18 cellular contexts compared by ENCODE assay signal in the genomic region with DNA sequence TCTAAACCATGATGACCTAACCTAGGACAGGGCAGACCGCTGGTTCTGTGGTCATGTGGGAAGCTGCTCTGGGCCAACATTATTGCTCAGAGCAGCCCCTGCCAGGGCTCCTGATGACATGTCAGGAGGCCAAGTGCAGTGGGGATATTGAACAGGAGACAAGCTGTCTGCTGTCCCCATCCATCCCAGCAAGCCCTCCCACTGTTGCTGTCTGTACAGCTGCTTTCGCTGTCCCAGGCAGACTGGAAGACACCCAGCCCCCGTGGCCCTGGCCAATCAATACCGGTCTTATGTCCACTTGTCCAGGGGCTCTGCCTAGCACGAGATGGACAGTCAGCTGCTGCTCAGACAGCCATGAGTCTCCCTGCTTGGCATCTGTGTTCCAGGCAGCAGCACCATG. TPM values are rescaled to one million over a fixed set of nuclear protein-coding genes. Genes with fewer than 3 reads are reported as not detected.
DNase-seq lines count a peak whose midpoint lies in the region; ATAC-seq and TF ChIP-seq lines count a peak whose summit lies in the region.
"Had no signal": no experiment of that assay in that cellular context is flagged by ENCODE, and none has a peak within 500 bp of the region (broad histone marks: within the 10 kb centered on the region; RNA-seq: fewer than 3 reads in every experiment).

No MANE protein-coding gene starts in this region.

- no peaks in the 10 kb centered on the region; the same call in 1 of the 2 replicates for H3K36me3 ChIP-seq in OCI-LY1 (ENCODE audit: insufficient read depth, low read length)
- no peaks in the 10 kb centered on the region for H3K36me3 ChIP-seq in body of pancreas (replicated peaks in 1 of 2; ENCODE audit: insufficient read depth in 1 of 2, low read depth in 2 of 2)
- H3K36me3 ChIP-seq: sigmoid colon had no signal

- TF ChIP-seq POLR2A in body of pancreas (IDR thresholded peaks at IDR 0.05): no peak

- H3K27ac ChIP-seq in OCI-LY1 (ENCODE audit: low read depth, low read length, poor library complexity, severe bottlenecking): peak overlapping the region; percentile 72
- peak overlapping the region; percentile 85 for H3K27ac ChIP-seq in cingulate gyrus (ENCODE audit: low read depth, low read length)
- peak overlapping the region; percentile 76 for H3K27ac ChIP-seq in layer of hippocampus (ENCODE audit: low read depth, low read length)
- H3K27ac ChIP-seq in body of pancreas: no peak overlapping the region
- H3K27ac ChIP-seq: sigmoid colon had no signal

- 67 to 73% methylated on average over 4 to 5 of the region's 5 CpGs for WGBS in body of pancreas, 2 donors

- H3K79me2 ChIP-seq in OCI-LY1 (ENCODE audit: insufficient read depth, low read length): no peaks in the 10 kb centered on the region

- H3K4me3 ChIP-seq in OCI-LY1 (ENCODE audit: low read depth, low read length, poor library complexity, severe bottlenecking) (no peak overlapping the region), body of pancreas (no peak overlapping the region)
- H3K4me3 ChIP-seq: sigmoid colon had no signal

- DNase-seq in stromal cell of bone marrow (ENCODE audit: low read depth): peak; percentile 8
- no peak for DNase-seq in stimulated activated CD4-positive, alpha-beta T cell treated with anti-CD3 and anti-CD28 coated beads, Interleukin-2, amount 100 ng/mL, for 48 hours
- DNase-seq in cerebellum (ENCODE audit: low spot score): no peak
- no peak for DNase-seq in body of pancreas
- DNase-seq: activated CD4-positive, alpha-beta T cell treated with anti-CD3 and anti-CD28 coated beads for 36 hours; amniotic stem cell; CD4-positive, alpha-beta memory T cell; effector CD4-positive, alpha-beta T cell; foreskin fibroblast; GDM1; H9; islet precursor cell; sigmoid colon; T-helper 1 cell had no signal

- intact Hi-C loops in body of pancreas (cut with DNase I): no loop called here

- ATAC-seq in body of pancreas (no peak), HG02759 (IDR thresholded peaks at IDR 0.05; ENCODE audit: unreplicated experiment) (no peak)
- ATAC-seq: activated CD4-positive, alpha-beta T cell treated with anti-CD3 and anti-CD28 coated beads for 36 hours had no signal

- H3K4me2 ChIP-seq in OCI-LY1 (ENCODE audit: low read length): no peak overlapping the region

- no peaks in the 10 kb centered on the region for H3F3A ChIP-seq in OCI-LY1 (ENCODE audit: insufficient read depth, low read length)

- H2AFZ ChIP-seq in OCI-LY1 (ENCODE audit: low read length): no peak overlapping the region

- no peaks in the 10 kb centered on the region for H4K20me1 ChIP-seq in OCI-LY1 (ENCODE audit: insufficient read depth, low read length)

- H3K27me3 ChIP-seq in OCI-LY1 (ENCODE audit: insufficient read depth, low read length) (no peaks in the 10 kb centered on the region), layer of hippocampus (ENCODE audit: control insufficient read depth, insufficient read depth, low read length) (no peaks in the 10 kb centered on the region), body of pancreas (no peaks in the 10 kb centered on the region)
- H3K27me3 ChIP-seq: sigmoid colon had no signal

- TF ChIP-seq CTCF in OCI-LY1 (IDR thresholded peaks at IDR 0.05; ENCODE audit: low read length) (no peak), body of pancreas (IDR thresholded peaks at IDR 0.05) (no peak)

- H3K4me1 ChIP-seq in OCI-LY1 (ENCODE audit: insufficient read depth, low read length, severe bottlenecking): peaks cover 35% of the 10 kb centered on the region
- peaks cover 5% of the 10 kb centered on the region for H3K4me1 ChIP-seq in body of pancreas

- peaks cover 2% of the 10 kb centered on the region; the same call in 1 of the 2 replicates for H3K9me3 ChIP-seq in OCI-LY1 (ENCODE audit: low read length)
- no peaks in the 10 kb centered on the region for H3K9me3 ChIP-seq in body of pancreas
- H3K9me3 ChIP-seq: sigmoid colon had no signal

- H3K9me2 ChIP-seq in OCI-LY1 (ENCODE audit: low read depth, low read length): no peaks in the 10 kb centered on the region

- no peak overlapping the region; the same call in 1 of the 2 replicates for H3K9ac ChIP-seq in OCI-LY1 (ENCODE audit: low read length)

RNA-seq across cellular contexts. Expression of gene FNDC1, which starts 43.2 kb away (rescaled TPM):
- total RNA-seq in cerebellum (1.7 TPM), body of pancreas (under 1 TPM in 1 of 2 donors, not detected in 1; 0.52 TPM)
- total RNA-seq: activated CD4-positive, alpha-beta T cell treated with anti-CD3 and anti-CD28 coated beads for 36 hours; CD4-positive, alpha-beta memory T cell had no signal

Comparison
In these comparisons a context has a peak if more than half of its experiments do, and no peak if none do; other contexts are left out.
1. H3K27ac ChIP-seq: peak in OCI-LY1 (single experiment), cingulate gyrus (single experiment) and layer of hippocampus (single experiment); none in body of pancreas (0 of 4).